ENCODE assay signal across 21 cellular contexts in genomic region chr11:108500721-108501120, GRCh38. TPM values are rescaled to one million over a fixed set of nuclear protein-coding genes. Genes with fewer than 3 reads are reported as not detected.
DNase-seq lines count a peak whose midpoint lies in the region; ATAC-seq, FAIRE-seq and TF ChIP-seq lines count a peak whose summit lies in the region.
"Had no signal": no experiment of that assay in that cellular context is flagged by ENCODE, and none has a peak within 500 bp of the region (broad histone marks: within the 10 kb centered on the region; RNA-seq: fewer than 3 reads in every experiment).

No MANE protein-coding gene starts in this region.

- H3K79me2 ChIP-seq in HepG2 (ENCODE audit: insufficient read depth, low read length) = no peaks in the 10 kb centered on the region
- peaks cover 7% of the 10 kb centered on the region for H3K79me2 ChIP-seq in trophoblast cell (ENCODE audit: control insufficient read depth, insufficient read depth, low read length, poor library complexity)

- ATAC-seq in HepG2 = no peak
- ATAC-seq in right lobe of liver = no peak
- no peak for ATAC-seq in HG02610 (IDR thresholded peaks at IDR 0.05; ENCODE audit: unreplicated experiment)
- ATAC-seq: GM12878, Right ventricle myocardium inferior had no signal

- intact Hi-C loops in HepG2 (cut with micrococcal nuclease; ENCODE audit: unreplicated experiment) (no loop called here), right lobe of liver (cut with DNase I) (no loop called here)

- TF ChIP-seq CTCF in HepG2 (CRISPR knock-in tag; IDR thresholded peaks at IDR 0.05) = no peak
- no peak for TF ChIP-seq CTCF in right lobe of liver (IDR thresholded peaks at IDR 0.05)
- no peak for TF ChIP-seq CTCF in endodermal cell (conservative IDR thresholded peaks at IDR 0.05)

- DNase-seq in HepG2 (ENCODE audit: low spot score) (peak; percentile 23), right lobe of liver (no peak), islet precursor cell (peak; percentile 81), trophoblast cell (no peak), endodermal cell (no peak)
- no peak for DNase-seq in activated effector memory CD4-positive, alpha-beta T cell treated with Interleukin-2 at 50 U/mL for 16 hours
- DNase-seq: Calu3; CD4-positive, alpha-beta memory T cell; H9; NCI-H1105; NCI-H1694; NCI-H2081 treated with DMSO at 0.1 percent for 48 hours; NCI-H510A; NCI-H774 had no signal

- H2AFZ ChIP-seq in HepG2 (ENCODE audit: low read length) = no peak overlapping the region
- no peak overlapping the region for H2AFZ ChIP-seq in trophoblast cell (ENCODE audit: insufficient read depth, low read length, poor library complexity)

- H3K23ac ChIP-seq in trophoblast cell (ENCODE audit: low read length) = no peak overlapping the region

- H3K27me3 ChIP-seq in HepG2 (ENCODE audit: control insufficient read depth in 1 of 2, insufficient read depth in 2 of 2, low read length in 2 of 2) (no peaks in the 10 kb centered on the region), right lobe of liver (no peaks in the 10 kb centered on the region), trophoblast cell (ENCODE audit: insufficient read depth, low read length) (no peaks in the 10 kb centered on the region), endodermal cell (ENCODE audit: control insufficient read depth, insufficient read depth, low read length, poor library complexity, severe bottlenecking) (peaks cover 5% of the 10 kb centered on the region)

- peaks cover 14% of the 10 kb centered on the region for H3K27me3 Mint-ChIP-seq in endodermal cell (ENCODE audit: insufficient read depth)
- H3K27me3 Mint-ChIP-seq: B cell; CD4-positive, alpha-beta memory T cell had no signal

- no peak overlapping the region for H3K14ac ChIP-seq in trophoblast cell (ENCODE audit: low read length)

- no peak overlapping the region for H4K8ac ChIP-seq in trophoblast cell (ENCODE audit: low read depth, low read length)

- TF ChIP-seq EP300 in HepG2 (IDR thresholded peaks at IDR 0.05; ENCODE audit: low read depth in 2 of 2, low read length in 2 of 2) (no peak), HepG2 (CRISPR knock-in tag; IDR thresholded peaks at IDR 0.05; ENCODE audit: borderline replicate concordance) (no peak)

- no peaks in the 10 kb centered on the region for H3K36me3 Mint-ChIP-seq in endodermal cell (ENCODE audit: low read depth)

- H4K20me1 ChIP-seq in HepG2 (ENCODE audit: insufficient read depth, low read length) = no peaks in the 10 kb centered on the region

- in situ Hi-C loops in HepG2 (cut with HindIII; ENCODE audit: extremely low pct_ligation_motif_present, low pct_unique_long_range_greater_than_20kb) = no loop called here

- no peaks in the 10 kb centered on the region for H3K9me3 ChIP-seq in HepG2 (ENCODE audit: low read length)
- no peaks in the 10 kb centered on the region for H3K9me3 ChIP-seq in right lobe of liver
- no peaks in the 10 kb centered on the region for H3K9me3 ChIP-seq in trophoblast cell (ENCODE audit: insufficient read depth, low read depth, low read length)
- H3K9me3 ChIP-seq in endodermal cell (ENCODE audit: control insufficient read depth, low read length) = no peaks in the 10 kb centered on the region

- H2BK12ac ChIP-seq in trophoblast cell (ENCODE audit: low read length) = no peak overlapping the region

- H3K4ac ChIP-seq in trophoblast cell (ENCODE audit: low read depth, low read length) = no peak overlapping the region

- no peak overlapping the region for H3K18ac ChIP-seq in trophoblast cell (ENCODE audit: low read length)

- TF ChIP-seq RAD21 in HepG2 (CRISPR knock-in tag; IDR thresholded peaks at IDR 0.05) = no peak

- no peak for TF ChIP-seq POLR2A in HepG2 (IDR thresholded peaks at IDR 0.05; ENCODE audit: insufficient read depth in 1 of 2, low read depth in 2 of 2, low read length in 2 of 2)
- no peak for TF ChIP-seq POLR2A in right lobe of liver (IDR thresholded peaks at IDR 0.05)

- H2BK120ac ChIP-seq in trophoblast cell (ENCODE audit: insufficient read depth, low read length, poor library complexity) = no peak overlapping the region

- H3K4me2 ChIP-seq in HepG2 (ENCODE audit: low read depth, low read length) (peak overlapping the region; percentile 12; the same call in 1 of the 2 replicates), trophoblast cell (ENCODE audit: low read length) (no peak overlapping the region)

- H4K91ac ChIP-seq in trophoblast cell (ENCODE audit: low read depth, low read length) = no peak overlapping the region

- WGBS in HepG2 (ENCODE audit: low lambda C conversion rate) = 0% methylated on average over 2 of the region's 2 CpGs
- WGBS in right lobe of liver (ENCODE audit: insufficient coverage, low coverage, low lambda C conversion rate, missing lambda C conversion rate) = 60% methylated on average over 2 of the region's 2 CpGs
- no CpG with 5 or more reads among the region's 2 CpGs for WGBS in trophoblast cell (ENCODE audit: extremely low coverage, insufficient coverage, insufficient read length)
- 68 to 70% methylated on average over 2 of the region's 2 CpGs for WGBS in endodermal cell (ENCODE audit: insufficient coverage in 1 of 2, insufficient read length in 1 of 2), 2 experiments

- CTCF ChIA-PET in HepG2 (lab: Yijun Ruan, JAX; ENCODE audit: low intra/inter-chr PET ratio, low total read pairs) = no interaction called here

- no peak overlapping the region for H3K4me3 ChIP-seq in HepG2 (replicated peaks in 1 of 3; ENCODE audit: insufficient read depth in 1 of 3, low read depth in 2 of 3, low read length in 3 of 3)
- H3K4me3 ChIP-seq in right lobe of liver = no peak overlapping the region
- no peak overlapping the region for H3K4me3 ChIP-seq in trophoblast cell (ENCODE audit: low read depth, low read length)
- no peak overlapping the region for H3K4me3 ChIP-seq in endodermal cell (ENCODE audit: low read length)
- H3K4me3 ChIP-seq: GM12878 had no signal

- peaks cover 14% of the 10 kb centered on the region for H3K4me1 Mint-ChIP-seq in endodermal cell

- no peak overlapping the region for H2BK5ac ChIP-seq in trophoblast cell (ENCODE audit: low read depth, low read length, poor library complexity)

- H3K79me1 ChIP-seq in trophoblast cell (ENCODE audit: low read length) = peaks cover 21% of the 10 kb centered on the region

- no peak overlapping the region for H2AK5ac ChIP-seq in trophoblast cell (ENCODE audit: low read length)

- no peaks in the 10 kb centered on the region for H3K9me3 Mint-ChIP-seq in endodermal cell
- H3K9me3 Mint-ChIP-seq: H9 had no signal

- POLR2A ChIA-PET in HepG2 (lab: Yijun Ruan, JAX) = no interaction called here

- H3K27ac ChIP-seq in HepG2 (ENCODE audit: extremely low read length, insufficient read depth, low read length) = no peak overlapping the region
- H3K27ac ChIP-seq in right lobe of liver = no peak overlapping the region
- peak overlapping the region; percentile 56 for H3K27ac ChIP-seq in trophoblast cell (ENCODE audit: low read depth, low read length)
- no peak overlapping the region for H3K27ac ChIP-seq in endodermal cell (ENCODE audit: low read depth, low read length)

- H3K27ac Mint-ChIP-seq in endodermal cell = no peak overlapping the region
- H3K27ac Mint-ChIP-seq: B cell, H9 had no signal

- no peak overlapping the region for H3K4me3 Mint-ChIP-seq in endodermal cell
- H3K4me3 Mint-ChIP-seq: B cell, H9 had no signal

- FAIRE-seq in HepG2 (lab: Jason Lieb, UNC) = no peak
- FAIRE-seq: GM12878, HTR-8/SVneo, RCC 7860 had no signal

- H3K36me3 ChIP-seq in HepG2 (replicated peaks in 1 of 2; ENCODE audit: control insufficient read depth in 1 of 2, insufficient read depth in 2 of 2, low read length in 2 of 2) (no peaks in the 10 kb centered on the region), right lobe of liver (no peaks in the 10 kb centered on the region), trophoblast cell (ENCODE audit: control insufficient read depth in 1 of 2, insufficient read depth in 2 of 2, low read length in 2 of 2) (no peaks in the 10 kb centered on the region), endodermal cell (ENCODE audit: control insufficient read depth, insufficient read depth, low read length) (no peaks in the 10 kb centered on the region)

- no TSS peak for BruUV-seq in HepG2 (replicated peaks; lab: Mats Ljungman, UMichigan)

- no peak overlapping the region for H4K12ac ChIP-seq in trophoblast cell (ENCODE audit: low read depth, low read length)

- peaks cover 47% of the 10 kb centered on the region for H3K4me1 ChIP-seq in HepG2 (ENCODE audit: insufficient read depth, low read length)
- peaks cover 0 to 5% (median 0%) of the 10 kb centered on the region in 4 donors for H3K4me1 ChIP-seq in right lobe of liver
- peaks cover 3 to 21% of the 10 kb centered on the region in 2 experiments for H3K4me1 ChIP-seq in trophoblast cell (ENCODE audit: control insufficient read depth in 1 of 2, insufficient read depth in 2 of 2, low read length in 2 of 2)
- H3K4me1 ChIP-seq in endodermal cell (ENCODE audit: control insufficient read depth, insufficient read depth, low read length) = no peaks in the 10 kb centered on the region

- H3K9ac ChIP-seq in HepG2 (ENCODE audit: insufficient read depth, low read depth, low read length) (no peak overlapping the region), trophoblast cell (ENCODE audit: low read length) (no peak overlapping the region), endodermal cell (ENCODE audit: extremely low read depth, low read length, poor library complexity, severe bottlenecking) (no peak overlapping the region)

RNA-seq across cellular contexts. Expression of gene POGLUT3, which starts 2.5 kb away (rescaled TPM):
- total RNA-seq in HepG2 (2016; rRNA removed; fragmentation: Illumina TruSeq; extraction: Trizol) = 17.2 and 22.0 TPM in 2 replicates
- 2.9 and 3.7 TPM in 2 replicates for total RNA-seq in HepG2 (2016; cell fraction: cytosol; rRNA removed; fragmentation: Illumina TruSeq; extraction: Trizol; ENCODE audit: low read depth)
- total RNA-seq in HepG2 (2016; cell fraction: insoluble cytoplasmic fraction; rRNA removed; fragmentation: Illumina TruSeq; extraction: Trizol) = 18.6 and 23.8 TPM in 2 replicates
- 12.5 and 14.6 TPM in 2 replicates for total RNA-seq in HepG2 (2016; cell fraction: membrane; rRNA removed; fragmentation: Illumina TruSeq; extraction: Trizol)
- total RNA-seq in HepG2 (2016; cell fraction: nucleus; rRNA removed; fragmentation: Illumina TruSeq; extraction: Trizol) = 18.6 and 23.0 TPM in 2 replicates
- 10.6 and 14.3 TPM in 2 replicates for polyA plus RNA-seq in HepG2 (2011; rRNA removed)
- 7.3 and 9.8 TPM in 2 replicates for polyA plus RNA-seq in HepG2 (2011; cell fraction: cytosol; rRNA removed)
- polyA plus RNA-seq in HepG2 (2011; cell fraction: nucleus; rRNA removed) = 1.9 and 2.8 TPM in 2 replicates
- 9.0 and 13.4 TPM in 2 replicates for polyA plus RNA-seq in HepG2 (2012)
- 1.9 and 2.7 TPM in 2 replicates for polyA plus RNA-seq in HepG2 (2016; cell fraction: cytosol; fragmentation: Illumina TruSeq; extraction: Trizol; ENCODE audit: low read depth)
- 16.9 and 18.2 TPM in 2 replicates for polyA plus RNA-seq in HepG2 (2016; cell fraction: insoluble cytoplasmic fraction; fragmentation: Illumina TruSeq; extraction: Trizol; ENCODE audit: low read depth)
- 7.9 and 8.3 TPM in 2 replicates for polyA plus RNA-seq in HepG2 (2016; cell fraction: membrane; fragmentation: Illumina TruSeq; extraction: Trizol; ENCODE audit: low read depth)
- polyA plus RNA-seq in HepG2 (2016; cell fraction: nucleus; fragmentation: Illumina TruSeq; extraction: Trizol; ENCODE audit: insufficient read depth, low read depth) = 25.5 and 25.9 TPM in 2 replicates
- 5.5 and 12.8 TPM in 2 replicates for polyA minus RNA-seq in HepG2 (2011; rRNA and poly(A)+ RNA removed; ENCODE audit: low replicate concordance)
- polyA minus RNA-seq in HepG2 (2011; cell fraction: cytosol; rRNA and poly(A)+ RNA removed) = 16.4 and 19.7 TPM in 2 replicates
- 5.7 and 6.2 TPM in 2 replicates for polyA minus RNA-seq in HepG2 (2011; cell fraction: nucleus; rRNA and poly(A)+ RNA removed)
- 10 to 100 TPM in 2 of 6 experiments, 1 to 10 TPM in 4; 5.5 to 11.8 (median 9.9) TPM for total RNA-seq in right lobe of liver
- polyA plus RNA-seq in trophoblast cell (2013) = 43.8 and 45.3 TPM in 2 replicates
- total RNA-seq in endodermal cell = 10 to 100 TPM; 22.0 to 28.7 TPM
- polyA plus RNA-seq in endodermal cell (2013, experiment 1 of 2) = 32.1 TPM
- 35.6 TPM for polyA plus RNA-seq in endodermal cell (2013, experiment 2 of 2)
- total RNA-seq: OCI-LY7 had no signal

RNA-seq across cellular contexts. Expression of gene C11orf65, which starts 33.4 kb away (rescaled TPM):
- total RNA-seq in HepG2 (2016; rRNA removed; fragmentation: Illumina TruSeq; extraction: Trizol) (0.34 and 0.42 TPM in 2 replicates), right lobe of liver (under 1 TPM; 0.18 to 0.88 (median 0.58) TPM), endodermal cell (1 to 10 TPM; 1.3 to 2.8 TPM)
- total RNA-seq in HepG2 (2016; cell fraction: cytosol; rRNA removed; fragmentation: Illumina TruSeq; extraction: Trizol; ENCODE audit: low read depth) = 0.30 TPM in 1 of 2 replicates, not detected in the other
- total RNA-seq in HepG2 (2016; cell fraction: insoluble cytoplasmic fraction; rRNA removed; fragmentation: Illumina TruSeq; extraction: Trizol) = 0.24 and 0.35 TPM in 2 replicates
- 0.31 TPM in 1 of 2 replicates, not detected in the other for total RNA-seq in HepG2 (2016; cell fraction: membrane; rRNA removed; fragmentation: Illumina TruSeq; extraction: Trizol)
- total RNA-seq in HepG2 (2016; cell fraction: nucleus; rRNA removed; fragmentation: Illumina TruSeq; extraction: Trizol) = 0.38 and 0.47 TPM in 2 replicates
- 0.38 TPM in 1 of 2 replicates, not detected in the other for polyA plus RNA-seq in HepG2 (2011; rRNA removed)
- 0.14 TPM in 1 of 2 replicates, not detected in the other for polyA plus RNA-seq in HepG2 (2011; cell fraction: cytosol; rRNA removed)
- polyA plus RNA-seq in HepG2 (2011; cell fraction: nucleus; rRNA removed) = 0.21 TPM in 1 of 2 replicates, not detected in the other
- polyA plus RNA-seq in HepG2 (2012) = 0.23 and 0.91 TPM in 2 replicates
- polyA plus RNA-seq in HepG2 (2016; cell fraction: cytosol; fragmentation: Illumina TruSeq; extraction: Trizol; ENCODE audit: low read depth) = not detected in 2 replicates
- polyA plus RNA-seq in HepG2 (2016; cell fraction: insoluble cytoplasmic fraction; fragmentation: Illumina TruSeq; extraction: Trizol; ENCODE audit: low read depth) = 0.42 TPM in 1 of 2 replicates, not detected in the other
- polyA plus RNA-seq in HepG2 (2016; cell fraction: membrane; fragmentation: Illumina TruSeq; extraction: Trizol; ENCODE audit: low read depth) = not detected in 2 replicates
- not detected in 2 replicates for polyA plus RNA-seq in HepG2 (2016; cell fraction: nucleus; fragmentation: Illumina TruSeq; extraction: Trizol; ENCODE audit: insufficient read depth, low read depth)
- polyA minus RNA-seq in HepG2 (2011; rRNA and poly(A)+ RNA removed; ENCODE audit: low replicate concordance) = 0.07 TPM in 1 of 2 replicates, not detected in the other
- not detected in 2 replicates for polyA minus RNA-seq in HepG2 (2011; cell fraction: cytosol; rRNA and poly(A)+ RNA removed)
- polyA minus RNA-seq in HepG2 (2011; cell fraction: nucleus; rRNA and poly(A)+ RNA removed) = 0.62 and 2.7 TPM in 2 replicates
- polyA plus RNA-seq in trophoblast cell (2013) = 0.82 and 0.94 TPM in 2 replicates
- 1.8 TPM for polyA plus RNA-seq in endodermal cell (2013, experiment 1 of 2)
- polyA plus RNA-seq in endodermal cell (2013, experiment 2 of 2) = 1.2 TPM
- total RNA-seq: Calu3 had no signal

Comparison
In these comparisons a context has a peak if more than half of its experiments do, and no peak if none do; other contexts are left out.
1. DNase-seq: peak in HepG2 (single experiment) and islet precursor cell (single experiment); none in right lobe of liver (0 of 3), trophoblast cell (0 of 2), endodermal cell (single experiment) and activated effector memory CD4-positive, alpha-beta T cell treated with Interleukin-2 at 50 U/mL for 16 hours (single experiment).